In genomic region chr2:164620873-164621760, GRCh38 we compare ENCODE assay signal across 9 cellular contexts. TPM values are rescaled to one million over a fixed set of nuclear protein-coding genes. Genes with fewer than 3 reads are reported as not detected.
DNase-seq lines count a peak whose midpoint lies in the region; ATAC-seq and TF ChIP-seq lines count a peak whose summit lies in the region.
"Had no signal": no experiment of that assay in that cellular context is flagged by ENCODE, and none has a peak within 500 bp of the region (broad histone marks: within the 10 kb centered on the region; RNA-seq: fewer than 3 reads in every experiment).

Gene GRB14, minus strand, starts transcription at chr2:164621482. Its CDS starts 173 bp downstream, at chr2:164621309.

- H3K27me3 Mint-ChIP-seq in dendritic cell treated with granulocyte-macrophage colony-stimulating factor and Interleukin-4, amounts not matched to agents 40 ng/mL and 50 ng/mL, for 4 days = peaks cover 41% of the 10 kb centered on the region

- peak; percentile 9 for DNase-seq in NCI-H1694 treated with DMSO at 0.1 percent for 48 hours (lab: John Stamatoyannopoulos, UW)
- DNase-seq in NCI-H1694 (lab: John Stamatoyannopoulos, UW) = no peak
- DNase-seq in NCI-H2227 treated with DMSO at 0.1 percent for 48 hours (lab: John Stamatoyannopoulos, UW) = peak; percentile 38
- peak; percentile 72 for DNase-seq in lower lobe of right lung
- DNase-seq in tibial artery = no peak
- DNase-seq in posterior vena cava (ENCODE audit: low spot score) = no peak

- H3K4me3 Mint-ChIP-seq in dendritic cell treated with granulocyte-macrophage colony-stimulating factor and Interleukin-4, amounts not matched to agents 40 ng/mL and 50 ng/mL, for 4 days = peak within 1 kb of the TSS; percentile 50

- peaks cover 14% of the 10 kb centered on the region for H3K27me3 ChIP-seq in lower lobe of right lung (ENCODE audit: low read depth)
- H3K27me3 ChIP-seq in tibial artery = no peaks in the 10 kb centered on the region
- H3K27me3 ChIP-seq: BLaER1 treated with 17β-estradiol and CSF1 and Interleukin-3, amounts not matched to agents 10 nM and 100 nM had no signal

- H3K4me1 Mint-ChIP-seq in dendritic cell treated with granulocyte-macrophage colony-stimulating factor and Interleukin-4, amounts not matched to agents 40 ng/mL and 50 ng/mL, for 4 days (ENCODE audit: low read depth) = no peaks in the 10 kb centered on the region

- TF ChIP-seq CTCF in lower lobe of right lung (IDR thresholded peaks at IDR 0.05) (no peak), tibial artery (IDR thresholded peaks at IDR 0.05) (no peak)

- H3K4me1 ChIP-seq in lower lobe of right lung (peaks cover 5% of the 10 kb centered on the region), tibial artery (peaks cover 0 to 22% (median 10%) of the 10 kb centered on the region in 4 donors)
- H3K4me1 ChIP-seq: BLaER1 treated with 17β-estradiol and CSF1 and Interleukin-3, amounts not matched to agents 10 nM and 100 nM had no signal

- H3K9me3 ChIP-seq in lower lobe of right lung = no peaks in the 10 kb centered on the region
- H3K9me3 ChIP-seq in tibial artery = no peaks in the 10 kb centered on the region

- no peaks in the 10 kb centered on the region for H3K36me3 Mint-ChIP-seq in dendritic cell treated with granulocyte-macrophage colony-stimulating factor and Interleukin-4, amounts not matched to agents 40 ng/mL and 50 ng/mL, for 4 days (ENCODE audit: low read depth)

- H3K4me3 ChIP-seq in lower lobe of right lung (peak within 1 kb of the TSS; percentile 61), tibial artery (peak within 1 kb of the TSS; percentile 60 to 67)
- H3K4me3 ChIP-seq: BLaER1 treated with 17β-estradiol and CSF1 and Interleukin-3, amounts not matched to agents 10 nM and 100 nM had no signal

- H3K36me3 ChIP-seq in lower lobe of right lung = no peaks in the 10 kb centered on the region
- no peaks in the 10 kb centered on the region for H3K36me3 ChIP-seq in tibial artery
- H3K36me3 ChIP-seq: BLaER1 treated with 17β-estradiol and CSF1 and Interleukin-3, amounts not matched to agents 10 nM and 100 nM had no signal

- H3K27ac ChIP-seq in lower lobe of right lung (no peak within 1 kb of the TSS), tibial artery (no peak within 1 kb of the TSS)
- H3K27ac ChIP-seq: BLaER1 treated with 17β-estradiol and CSF1 and Interleukin-3, amounts not matched to agents 10 nM and 100 nM had no signal

- H3K27ac Mint-ChIP-seq in dendritic cell treated with granulocyte-macrophage colony-stimulating factor and Interleukin-4, amounts not matched to agents 40 ng/mL and 50 ng/mL, for 4 days = no peak within 1 kb of the TSS

- ATAC-seq in lower lobe of right lung (peak; percentile 93 to 95), GM18520 (IDR thresholded peaks at IDR 0.05; ENCODE audit: unreplicated experiment) (no peak)

- no peaks in the 10 kb centered on the region for H3K9me3 Mint-ChIP-seq in dendritic cell treated with granulocyte-macrophage colony-stimulating factor and Interleukin-4, amounts not matched to agents 40 ng/mL and 50 ng/mL, for 4 days

- intact Hi-C loops in dendritic cell treated with granulocyte-macrophage colony-stimulating factor and Interleukin-4, amounts not matched to agents 40 ng/mL and 50 ng/mL, for 4 days (cut with micrococcal nuclease) = no loop called here
- intact Hi-C loops in lower lobe of right lung (cut with DNase I) (no loop called here), tibial artery (cut with DNase I; ENCODE audit: low total_unique reads) (no loop called here), posterior vena cava (cut with DNase I) (no loop called here)

RNA-seq across cellular contexts. Expression of gene GRB14, which starts in this region (rescaled TPM):
- total RNA-seq in lower lobe of right lung (4.6 TPM), posterior vena cava (1 to 10 TPM; 6.2 to 8.0 TPM)

Comparison
In these comparisons a context has a peak if more than half of its experiments do, and no peak if none do; other contexts are left out.
1. DNase-seq: peak in NCI-H1694 treated with DMSO at 0.1 percent for 48 hours (single experiment), NCI-H2227 treated with DMSO at 0.1 percent for 48 hours (single experiment) and lower lobe of right lung (single experiment); none in NCI-H1694 (single experiment), tibial artery (0 of 2) and posterior vena cava (single experiment).